Comparison of ENCODE assay signal across 1 cellular context in genomic region chr6:17640477-17640917, GRCh38.
TF ChIP-seq lines count a peak whose summit lies in the region.

No MANE protein-coding gene starts in this region.

TF ChIP-seq in HepG2, 621 proteins besides CTCF, POLR2A, EP300 and RAD21 (continued from another document):
- TF ChIP-seq TRIM22 (IDR thresholded peaks at IDR 0.05), result no peak
- no peak for TF ChIP-seq POGZ (CRISPR knock-in tag; IDR thresholded peaks at IDR 0.05)
- TF ChIP-seq ZNF562 (CRISPR knock-in tag; IDR thresholded peaks at IDR 0.05; ENCODE audit: borderline replicate concordance), result no peak
- no peak for TF ChIP-seq NCOR1 (IDR thresholded peaks at IDR 0.05; ENCODE audit: borderline replicate concordance, low read length)
- no peak for TF ChIP-seq HMGA1 (CRISPR knock-in tag; conservative IDR thresholded peaks at IDR 0.05)
- TF ChIP-seq ZMYM4 (CRISPR knock-in tag; IDR thresholded peaks at IDR 0.05), result no peak
- TF ChIP-seq HIVEP1 (CRISPR knock-in tag; IDR thresholded peaks at IDR 0.05), result no peak
- no peak for TF ChIP-seq THRA (CRISPR knock-in tag; IDR thresholded peaks at IDR 0.05; ENCODE audit: borderline replicate concordance)
- TF ChIP-seq POLR2G (IDR thresholded peaks at IDR 0.05; ENCODE audit: low read depth, low read length), result no peak
- no peak for TF ChIP-seq MAZ (IDR thresholded peaks at IDR 0.05; ENCODE audit: borderline replicate concordance, low read depth, low read length)
- TF ChIP-seq MAZ (CRISPR knock-in tag; IDR thresholded peaks at IDR 0.05; ENCODE audit: low read depth), result no peak
- TF ChIP-seq, protein P1, sequence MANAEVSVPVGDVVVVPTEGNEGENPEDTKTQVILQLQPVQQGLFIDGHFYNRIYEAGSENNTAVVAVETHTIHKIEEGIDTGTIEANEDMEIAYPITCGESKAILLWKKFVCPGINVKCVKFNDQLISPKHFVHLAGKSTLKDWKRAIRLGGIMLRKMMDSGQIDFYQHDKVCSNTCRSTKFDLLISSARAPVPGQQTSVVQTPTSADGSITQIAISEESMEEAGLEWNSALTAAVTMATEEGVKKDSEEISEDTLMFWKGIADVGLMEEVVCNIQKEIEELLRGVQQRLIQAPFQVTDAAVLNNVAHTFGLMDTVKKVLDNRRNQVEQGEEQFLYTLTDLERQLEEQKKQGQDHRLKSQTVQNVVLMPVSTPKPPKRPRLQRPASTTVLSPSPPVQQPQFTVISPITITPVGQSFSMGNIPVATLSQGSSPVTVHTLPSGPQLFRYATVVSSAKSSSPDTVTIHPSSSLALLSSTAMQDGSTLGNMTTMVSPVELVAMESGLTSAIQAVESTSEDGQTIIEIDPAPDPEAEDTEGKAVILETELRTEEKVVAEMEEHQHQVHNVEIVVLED (CRISPR knock-in tag; IDR thresholded peaks at IDR 0.05; ENCODE audit: borderline replicate concordance), result no peak
- peak in 1 of 2 experiments; percentile 92; a peak in 2 of 4 replicates for TF ChIP-seq ATF4 (CRISPR knock-in tag; IDR thresholded peaks at IDR 0.05)
- TF ChIP-seq ZNF558 (CRISPR knock-in tag; IDR thresholded peaks at IDR 0.05; ENCODE audit: borderline replicate concordance), result no peak
- no peak for TF ChIP-seq ZNF552 (CRISPR knock-in tag; IDR thresholded peaks at IDR 0.05; ENCODE audit: borderline replicate concordance)
- TF ChIP-seq USF2 (IDR thresholded peaks at IDR 0.05; ENCODE audit: low read depth, low read length), result no peak
- TF ChIP-seq USF2 (CRISPR knock-in tag; IDR thresholded peaks at IDR 0.05; ENCODE audit: borderline replicate concordance), result no peak
- TF ChIP-seq DNMT1 (CRISPR knock-in tag; IDR thresholded peaks at IDR 0.05), result no peak
- TF ChIP-seq FOSL2 (CRISPR knock-in tag; IDR thresholded peaks at IDR 0.05), result peak; percentile 53; the same call in 1 of the 2 replicates
- TF ChIP-seq ZNF318 (CRISPR knock-in tag; IDR thresholded peaks at IDR 0.05), result no peak
- TF ChIP-seq ZNF674 (CRISPR knock-in tag; IDR thresholded peaks at IDR 0.05; ENCODE audit: low read depth), result no peak
- TF ChIP-seq, protein P2, sequence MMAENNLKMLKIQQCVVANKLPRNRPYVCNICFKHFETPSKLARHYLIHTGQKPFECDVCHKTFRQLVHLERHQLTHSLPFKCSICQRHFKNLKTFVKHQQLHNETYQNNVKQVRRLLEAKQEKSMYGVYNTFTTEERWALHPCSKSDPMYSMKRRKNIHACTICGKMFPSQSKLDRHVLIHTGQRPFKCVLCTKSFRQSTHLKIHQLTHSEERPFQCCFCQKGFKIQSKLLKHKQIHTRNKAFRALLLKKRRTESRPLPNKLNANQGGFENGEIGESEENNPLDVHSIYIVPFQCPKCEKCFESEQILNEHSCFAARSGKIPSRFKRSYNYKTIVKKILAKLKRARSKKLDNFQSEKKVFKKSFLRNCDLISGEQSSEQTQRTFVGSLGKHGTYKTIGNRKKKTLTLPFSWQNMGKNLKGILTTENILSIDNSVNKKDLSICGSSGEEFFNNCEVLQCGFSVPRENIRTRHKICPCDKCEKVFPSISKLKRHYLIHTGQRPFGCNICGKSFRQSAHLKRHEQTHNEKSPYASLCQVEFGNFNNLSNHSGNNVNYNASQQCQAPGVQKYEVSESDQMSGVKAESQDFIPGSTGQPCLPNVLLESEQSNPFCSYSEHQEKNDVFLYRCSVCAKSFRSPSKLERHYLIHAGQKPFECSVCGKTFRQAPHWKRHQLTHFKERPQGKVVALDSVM (CRISPR knock-in tag; IDR thresholded peaks at IDR 0.05), result peak; percentile 59; the same call in 1 of the 2 replicates
- TF ChIP-seq SMAD1 (CRISPR knock-in tag; IDR thresholded peaks at IDR 0.05; ENCODE audit: borderline replicate concordance, low read depth), result no peak
- no peak for TF ChIP-seq ZNF737 (CRISPR knock-in tag; IDR thresholded peaks at IDR 0.05; ENCODE audit: borderline replicate concordance)
- no peak for TF ChIP-seq ESRRA (CRISPR knock-in tag; IDR thresholded peaks at IDR 0.05; ENCODE audit: low read depth)
- TF ChIP-seq, protein P3, sequence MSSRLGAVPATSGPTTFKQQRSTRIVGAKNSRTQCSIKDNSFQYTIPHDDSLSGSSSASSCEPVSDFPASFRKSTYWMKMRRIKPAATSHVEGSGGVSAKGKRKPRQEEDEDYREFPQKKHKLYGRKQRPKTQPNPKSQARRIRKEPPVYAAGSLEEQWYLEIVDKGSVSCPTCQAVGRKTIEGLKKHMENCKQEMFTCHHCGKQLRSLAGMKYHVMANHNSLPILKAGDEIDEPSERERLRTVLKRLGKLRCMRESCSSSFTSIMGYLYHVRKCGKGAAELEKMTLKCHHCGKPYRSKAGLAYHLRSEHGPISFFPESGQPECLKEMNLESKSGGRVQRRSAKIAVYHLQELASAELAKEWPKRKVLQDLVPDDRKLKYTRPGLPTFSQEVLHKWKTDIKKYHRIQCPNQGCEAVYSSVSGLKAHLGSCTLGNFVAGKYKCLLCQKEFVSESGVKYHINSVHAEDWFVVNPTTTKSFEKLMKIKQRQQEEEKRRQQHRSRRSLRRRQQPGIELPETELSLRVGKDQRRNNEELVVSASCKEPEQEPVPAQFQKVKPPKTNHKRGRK (CRISPR knock-in tag; IDR thresholded peaks at IDR 0.05), result no peak
- peak; percentile 53; the same call in 1 of the 2 replicates for TF ChIP-seq GATAD2A (CRISPR knock-in tag; IDR thresholded peaks at IDR 0.05)
- no peak for TF ChIP-seq ZNF331 (CRISPR knock-in tag; IDR thresholded peaks at IDR 0.05)
